8 cellular contexts compared by ENCODE assay signal in genomic region chr9:125747053-125747764, GRCh38. TPM values are rescaled to one million over a fixed set of nuclear protein-coding genes. Genes with fewer than 3 reads are reported as not detected.
DNase-seq lines count a peak whose midpoint lies in the region; ATAC-seq and TF ChIP-seq lines count a peak whose summit lies in the region.

PBX3 (plus strand) TSS chr9:125747373.

- no peak for TF ChIP-seq CTCF in esophagus squamous epithelium (IDR thresholded peaks at IDR 0.05)

- peak within 1 kb of the TSS; percentile 86 to 98 (median 95) for H3K27ac Mint-ChIP-seq in naive B cell

- H3K4me3 ChIP-seq in esophagus squamous epithelium, result peak within 1 kb of the TSS; percentile 54 to 84 (median 78)

- intact Hi-C loops in esophagus squamous epithelium (cut with DNase I), result no loop called here

- no peaks in the 10 kb centered on the region for H3K9me3 Mint-ChIP-seq in naive B cell

- H3K27ac ChIP-seq in esophagus squamous epithelium, result peak within 1 kb of the TSS; percentile 86 to 96 (median 92)

- H3K4me1 Mint-ChIP-seq in naive B cell, result peaks cover 12 to 31% (median 29%) of the 10 kb centered on the region in 3 donors

- peak within 1 kb of the TSS; percentile 96 to 99 (median 98) for H3K4me3 Mint-ChIP-seq in naive B cell

- peaks cover 14 to 60% (median 24%) of the 10 kb centered on the region in 3 donors for H3K4me1 ChIP-seq in esophagus squamous epithelium

- DNase-seq in NCI-H1436 (lab: John Stamatoyannopoulos, UW) (peak; percentile 49), NCI-H1436 treated with DMSO at 0.1 percent for 48 hours (lab: John Stamatoyannopoulos, UW) (no peak), NCI-H748 treated with DMSO at 0.1 percent for 48 hours (lab: John Stamatoyannopoulos, UW) (peak; percentile 50), esophagus squamous epithelium (lab: John Stamatoyannopoulos, UW) (no peak), naive B cell (peak; percentile 47), superior temporal gyrus (ENCODE audit: extremely low spot score) (peak; percentile 16)
- peak; percentile 65 for DNase-seq in activated T-cell treated with anti-CD3 and anti-CD28 coated beads, Interleukin-2, amount 50 U/mL, for 1 hour

- TF ChIP-seq POLR2A in esophagus squamous epithelium (IDR thresholded peaks at IDR 0.05), result peak in 1 of 4 donors; percentile 31

- no peaks in the 10 kb centered on the region for H3K36me3 Mint-ChIP-seq in naive B cell

- H3K9me3 ChIP-seq in esophagus squamous epithelium, result no peaks in the 10 kb centered on the region

- peak; percentile 17 for ATAC-seq in HG02678 (IDR thresholded peaks at IDR 0.05; ENCODE audit: unreplicated experiment)
- peak; percentile 14 to 18 for ATAC-seq in naive B cell (ENCODE audit: low read depth in 2 of 2)

- H3K27me3 ChIP-seq in esophagus squamous epithelium, result no peaks in the 10 kb centered on the region

- H3K36me3 ChIP-seq in esophagus squamous epithelium, result no peaks in the 10 kb centered on the region

- H3K27me3 Mint-ChIP-seq in naive B cell, result no peaks in the 10 kb centered on the region

- WGBS in esophagus squamous epithelium, 2 donors, result no CpG with 5 or more reads among the region's 107 CpGs

RNA-seq across cellular contexts. Expression of gene PBX3, which starts in this region (rescaled TPM):
- total RNA-seq in esophagus squamous epithelium, result 10 to 100 TPM; 10.2 to 27.1 (median 12.7) TPM
- 10 to 100 TPM in 3 of 6 donors, 1 to 10 TPM in 3; 7.5 to 15.8 (median 10.1) TPM for polyA plus RNA-seq in naive B cell (ENCODE audit: low read depth in 6 of 6)

Comparison
In these comparisons a context has a peak if more than half of its experiments do, and no peak if none do; other contexts are left out.
1. DNase-seq: peak in NCI-H1436 (single experiment), NCI-H748 treated with DMSO at 0.1 percent for 48 hours (single experiment), activated T-cell treated with anti-CD3 and anti-CD28 coated beads, Interleukin-2, amount 50 U/mL, for 1 hour (single experiment), naive B cell (single experiment) and superior temporal gyrus (single experiment); none in NCI-H1436 treated with DMSO at 0.1 percent for 48 hours (single experiment) and esophagus squamous epithelium (single experiment).